In genomic region chr3:12948891-12949711, GRCh38 we compare ENCODE assay signal across 9 cellular contexts.
DNase-seq lines count a peak whose midpoint lies in the region; FAIRE-seq and TF ChIP-seq lines count a peak whose summit lies in the region.
"Had no signal": no experiment of that assay in that cellular context is flagged by ENCODE, and none has a peak within 500 bp of the region (broad histone marks: within the 10 kb centered on the region; RNA-seq: fewer than 3 reads in every experiment).

No MANE protein-coding gene starts in this region.

- no peak overlapping the region for H3K27ac ChIP-seq in small intestine (ENCODE audit: low read depth in 1 of 2, low read length in 1 of 2)
- H3K27ac ChIP-seq: PC-9 had no signal

- no peaks in the 10 kb centered on the region for H3K36me3 ChIP-seq in H7 (replicated peaks; ENCODE audit: control insufficient read depth, insufficient read depth, low read length)
- no peaks in the 10 kb centered on the region for H3K36me3 ChIP-seq in small intestine (ENCODE audit: control insufficient read depth in 2 of 2, insufficient read depth in 2 of 2, low read length in 2 of 2)

- H3K4me1 ChIP-seq in small intestine (ENCODE audit: control insufficient read depth in 2 of 2, insufficient read depth in 1 of 2, low read depth in 1 of 2, low read length in 1 of 2), result no peaks in the 10 kb centered on the region

- TF ChIP-seq CTCF in GM12873 (IDR thresholded peaks at IDR 0.05; ENCODE audit: insufficient read depth, low read depth, low read length, missing control alignments), result peak; percentile 26

- H3K27me3 ChIP-seq in H7 (ENCODE audit: control insufficient read depth, insufficient read depth, low read length) (no peaks in the 10 kb centered on the region), small intestine (ENCODE audit: control insufficient read depth in 2 of 2, insufficient read depth in 2 of 2, low read length in 2 of 2) (no peaks in the 10 kb centered on the region)

- FAIRE-seq in small intestine (lab: Jason Lieb, UNC), result no peak

- no peaks in the 10 kb centered on the region for H3K9me3 ChIP-seq in small intestine (ENCODE audit: control insufficient read depth, low read depth)

- 78 to 86% (median 78%) methylated on average over 10 of the region's 10 CpGs for WGBS in small intestine, 3 donors

- H3K4me3 ChIP-seq in H7 (ENCODE audit: insufficient read depth, low read depth, low read length), result no peak overlapping the region
- H3K4me3 ChIP-seq in small intestine (ENCODE audit: low read depth in 1 of 2, low read length in 2 of 2), result no peak overlapping the region
- H3K4me3 ChIP-seq: PC-9 had no signal

- DNase-seq in H7, result peak; percentile 65
- DNase-seq in SK-MEL-5 (ENCODE audit: low read depth, low spot score), result peak; percentile 18
- peak; percentile 58 for DNase-seq in dermis blood vessel endothelial cell
- DNase-seq in stimulated activated CD4-positive, alpha-beta T cell treated with anti-CD3 and anti-CD28 coated beads, Interleukin-4, amount 100 ng/mL, for 1 hour, result peak; percentile 25
- no peak for DNase-seq in DMS153 treated with DMSO at 0.1 percent for 48 hours (lab: John Stamatoyannopoulos, UW; ENCODE audit: unreplicated experiment)
- DNase-seq in small intestine, result no peak
- no peak for DNase-seq in NCI-H2081 treated with DMSO at 0.1 percent for 48 hours (lab: John Stamatoyannopoulos, UW)

- in situ Hi-C loops in SK-MEL-5 (cut with HindIII; ENCODE audit: low pct_unique_long_range_greater_than_20kb, low sequenced_read_pairs), result no loop called here

Comparison
In these comparisons a context has a peak if more than half of its experiments do, and no peak if none do; other contexts are left out.
1. DNase-seq: peak in H7 (single experiment), SK-MEL-5 (single experiment), dermis blood vessel endothelial cell (single experiment) and stimulated activated CD4-positive, alpha-beta T cell treated with anti-CD3 and anti-CD28 coated beads, Interleukin-4, amount 100 ng/mL, for 1 hour (single experiment); none in DMS153 treated with DMSO at 0.1 percent for 48 hours (single experiment), small intestine (single experiment) and NCI-H2081 treated with DMSO at 0.1 percent for 48 hours (single experiment).